Comparison of ENCODE assay signal across 8 cellular contexts in genomic region chr14:81534510-81535074, GRCh38. TPM values are rescaled to one million over a fixed set of nuclear protein-coding genes. Genes with fewer than 3 reads are reported as not detected.
A peak's percentile ranks its signal among the peaks of the same experiment; 100 is the strongest.
DNase-seq lines count a peak whose midpoint lies in the region; ATAC-seq and TF ChIP-seq lines count a peak whose summit lies in the region.

No MANE protein-coding gene starts in this region.

- peak overlapping the region; percentile 11 for H3K4me2 ChIP-seq in fibroblast of lung (ENCODE audit: extremely low read depth, insufficient read depth, low read length)

- H3K9me3 ChIP-seq in Panc1 (ENCODE audit: control insufficient read depth, insufficient read depth, low read depth, low read length) (no peaks in the 10 kb centered on the region), fibroblast of lung (ENCODE audit: control insufficient read depth, insufficient read depth, low read depth, low read length) (no peaks in the 10 kb centered on the region), spleen (peaks cover 0 to 12% (median 0%) of the 10 kb centered on the region in 8 donors)

- peaks cover 3% of the 10 kb centered on the region for H3K27me3 Mint-ChIP-seq in activated CD4-positive, alpha-beta memory T cell treated with anti-CD3 and anti-CD28 coated beads for 36 hours
- H3K27me3 Mint-ChIP-seq in activated CD4-positive, alpha-beta memory T cell treated with anti-CD3 and anti-CD28 coated beads, Interleukin-2, amount 10 ng/mL, durations not matched to agents 7 days and 5 days, result peaks cover 4% of the 10 kb centered on the region

- H2AFZ ChIP-seq in fibroblast of lung (ENCODE audit: low read length), result peak overlapping the region; percentile 85

- peaks cover 7% of the 10 kb centered on the region for H3K9me3 Mint-ChIP-seq in activated CD4-positive, alpha-beta memory T cell treated with anti-CD3 and anti-CD28 coated beads for 36 hours
- H3K9me3 Mint-ChIP-seq in activated CD4-positive, alpha-beta memory T cell treated with anti-CD3 and anti-CD28 coated beads, Interleukin-2, amount 10 ng/mL, durations not matched to agents 7 days and 5 days, result no peaks in the 10 kb centered on the region

- H3K36me3 Mint-ChIP-seq in activated CD4-positive, alpha-beta memory T cell treated with anti-CD3 and anti-CD28 coated beads for 36 hours, result peaks cover 3% of the 10 kb centered on the region
- peaks cover 12% of the 10 kb centered on the region for H3K36me3 Mint-ChIP-seq in activated CD4-positive, alpha-beta memory T cell treated with anti-CD3 and anti-CD28 coated beads, Interleukin-2, amount 10 ng/mL, durations not matched to agents 7 days and 5 days (ENCODE audit: low read depth)

- intact Hi-C loops in activated CD4-positive, alpha-beta memory T cell treated with anti-CD3 and anti-CD28 coated beads for 36 hours (cut with micrococcal nuclease), result loop anchor here (1.0 to 5.0 kb wide), 4 partner anchors 16 to 592 kb away; partner anchors contain the start of gene CEP128
- intact Hi-C loops in Panc1 (cut with micrococcal nuclease; ENCODE audit: unreplicated experiment), result no loop called here
- intact Hi-C loops in spleen (cut with DNase I; ENCODE audit: low total_unique reads), result no loop called here

- H3K4me3 ChIP-seq in Panc1 (ENCODE audit: low read depth in 2 of 2, low read length in 2 of 2) (peak overlapping the region; percentile 44 to 93), fibroblast of lung (replicated peaks in 1 of 4; ENCODE audit: control extremely low read depth in 1 of 4, insufficient read depth in 1 of 4, low read depth in 3 of 4, low read length in 4 of 4) (peak overlapping the region in 1 of 4 experiments; percentile 4), spleen (peak overlapping the region in 2 of 8 donors; percentile 93 to 98), foreskin fibroblast (ENCODE audit: low read depth in 1 of 2, low read length in 2 of 2) (no peak overlapping the region)

- no peak overlapping the region for H3K9ac ChIP-seq in fibroblast of lung (ENCODE audit: insufficient read depth, low read length)

- ATAC-seq in Panc1, result no peak
- ATAC-seq in HG03460 (IDR thresholded peaks at IDR 0.05; ENCODE audit: unreplicated experiment), result no peak

- POLR2A ChIA-PET in activated CD4-positive, alpha-beta memory T cell treated with anti-CD3 and anti-CD28 coated beads for 36 hours (lab: Charles Lee), result no interaction called here
- POLR2A ChIA-PET in activated CD4-positive, alpha-beta memory T cell treated with anti-CD3 and anti-CD28 coated beads, Interleukin-2, amount 10 ng/mL, durations not matched to agents 7 days and 5 days (lab: Charles Lee), result interaction anchor here (0.7 to 2.1 kb wide), 4 partner anchors 17 to 733 kb away, joined by 3 to 12 read pairs (median 7); partner anchors contain the start of gene GTF2A1
- POLR2A ChIA-PET in Panc1 (lab: Charles Lee), result no interaction called here

- no peak for TF ChIP-seq POLR2A in spleen (IDR thresholded peaks at IDR 0.05)

- no TSS peak for BruUV-seq in Panc1 (replicated peaks; lab: Mats Ljungman, UMichigan)

- no peak for DNase-seq in activated CD4-positive, alpha-beta memory T cell treated with anti-CD3 and anti-CD28 coated beads for 36 hours
- DNase-seq in activated CD4-positive, alpha-beta memory T cell treated with anti-CD3 and anti-CD28 coated beads, Interleukin-2, amount 10 ng/mL, durations not matched to agents 7 days and 5 days, result no peak
- DNase-seq in Panc1 (ENCODE audit: low read depth, low spot score) (no peak), fibroblast of lung (ENCODE audit: low read depth in 2 of 2) (no peak), spleen (no peak), foreskin fibroblast (no peak), NCI-H2107 treated with DMSO at 0.1 percent for 48 hours (lab: John Stamatoyannopoulos, UW; ENCODE audit: unreplicated experiment) (no peak)

- peaks cover 32% of the 10 kb centered on the region for H3K79me2 ChIP-seq in fibroblast of lung (ENCODE audit: control insufficient read depth, insufficient read depth, low read length)

- peak overlapping the region; percentile 90 for H3K4me3 Mint-ChIP-seq in activated CD4-positive, alpha-beta memory T cell treated with anti-CD3 and anti-CD28 coated beads for 36 hours
- no peak overlapping the region for H3K4me3 Mint-ChIP-seq in activated CD4-positive, alpha-beta memory T cell treated with anti-CD3 and anti-CD28 coated beads, Interleukin-2, amount 10 ng/mL, durations not matched to agents 7 days and 5 days

- 92 to 95% (median 93%) methylated on average over 8 of the region's 8 CpGs for WGBS in spleen, 5 donors

- in situ Hi-C loops in Panc1 (cut with HindIII; ENCODE audit: low pct_unique_long_range_greater_than_20kb, low sequenced_read_pairs), result no loop called here

- H3K27ac ChIP-seq in Panc1 (ENCODE audit: low read length), result peak overlapping the region; percentile 74
- H3K27ac ChIP-seq in fibroblast of lung (ENCODE audit: insufficient read depth, low read length), result no peak overlapping the region
- peak overlapping the region in 5 of 8 donors; percentile 23 to 90 (median 55) for H3K27ac ChIP-seq in spleen

- H3K27me3 ChIP-seq in Panc1 (ENCODE audit: control insufficient read depth, insufficient read depth, low read length) (no peaks in the 10 kb centered on the region), fibroblast of lung (ENCODE audit: control insufficient read depth, insufficient read depth, low read length) (no peaks in the 10 kb centered on the region), spleen (replicated peaks in 1 of 7) (no peaks in the 10 kb centered on the region)

- peaks cover 5% of the 10 kb centered on the region; the same call in 1 of the 2 replicates for H3K4me1 ChIP-seq in Panc1 (ENCODE audit: control insufficient read depth, insufficient read depth, low read length)
- H3K4me1 ChIP-seq in fibroblast of lung (ENCODE audit: control insufficient read depth, extremely low read depth, insufficient read depth, low read length), result no peaks in the 10 kb centered on the region
- peaks cover 27 to 58% (median 54%) of the 10 kb centered on the region in 6 donors for H3K4me1 ChIP-seq in spleen

- H4K20me1 ChIP-seq in fibroblast of lung (ENCODE audit: control insufficient read depth, extremely low read depth, insufficient read depth, low read length), result no peaks in the 10 kb centered on the region

- TF ChIP-seq CTCF in Panc1 (IDR thresholded peaks at IDR 0.05) (no peak), fibroblast of lung (conservative IDR thresholded peaks at IDR 0.05 in 1 of 2, IDR thresholded peaks at IDR 0.05 in 1 of 2; ENCODE audit: low read depth in 1 of 2, low read length in 2 of 2) (no peak), spleen (IDR thresholded peaks at IDR 0.05 in 8 of 11, conservative IDR thresholded peaks at IDR 0.05 in 3 of 11) (no peak), foreskin fibroblast (IDR thresholded peaks at IDR 0.05; ENCODE audit: low read depth, low read length) (no peak)

- CTCF ChIA-PET in activated CD4-positive, alpha-beta memory T cell treated with anti-CD3 and anti-CD28 coated beads for 36 hours (lab: Charles Lee), result interaction anchor here (1.1 kb wide), 1 partner anchor 70 kb away, joined by 3 read pairs; no protein-coding TSS in a partner anchor
- CTCF ChIA-PET in activated CD4-positive, alpha-beta memory T cell treated with anti-CD3 and anti-CD28 coated beads, Interleukin-2, amount 10 ng/mL, durations not matched to agents 7 days and 5 days (lab: Charles Lee), result no interaction called here
- CTCF ChIA-PET in Panc1 (lab: Charles Lee), result no interaction called here

- H3K27ac Mint-ChIP-seq in activated CD4-positive, alpha-beta memory T cell treated with anti-CD3 and anti-CD28 coated beads for 36 hours, result peak overlapping the region; percentile 51
- H3K27ac Mint-ChIP-seq in activated CD4-positive, alpha-beta memory T cell treated with anti-CD3 and anti-CD28 coated beads, Interleukin-2, amount 10 ng/mL, durations not matched to agents 7 days and 5 days, result no peak overlapping the region

- peaks cover 52% of the 10 kb centered on the region for H3K4me1 Mint-ChIP-seq in activated CD4-positive, alpha-beta memory T cell treated with anti-CD3 and anti-CD28 coated beads for 36 hours (ENCODE audit: low read depth)
- H3K4me1 Mint-ChIP-seq in activated CD4-positive, alpha-beta memory T cell treated with anti-CD3 and anti-CD28 coated beads, Interleukin-2, amount 10 ng/mL, durations not matched to agents 7 days and 5 days, result peaks cover 44% of the 10 kb centered on the region

- peaks cover 4% of the 10 kb centered on the region; the same call in 1 of the 2 replicates for H3K36me3 ChIP-seq in Panc1 (ENCODE audit: control insufficient read depth, insufficient read depth, low read length)
- no peaks in the 10 kb centered on the region for H3K36me3 ChIP-seq in fibroblast of lung (ENCODE audit: control insufficient read depth, insufficient read depth, low read length)
- peaks cover 0 to 16% (median 0%) of the 10 kb centered on the region in 6 donors for H3K36me3 ChIP-seq in spleen

RNA-seq across cellular contexts. Expression of gene SEL1L, which starts 0.9 kb away (rescaled TPM):
- total RNA-seq in activated CD4-positive, alpha-beta memory T cell treated with anti-CD3 and anti-CD28 coated beads for 36 hours, result 10 to 100 TPM; 49.0 to 50.2 TPM
- 10 to 100 TPM; 65.9 to 67.6 TPM for total RNA-seq in activated CD4-positive, alpha-beta memory T cell treated with anti-CD3 and anti-CD28 coated beads, Interleukin-2, amount 10 ng/mL, durations not matched to agents 7 days and 5 days
- 53.7 TPM for total RNA-seq in Panc1 (2021; ENCODE audit: unreplicated experiment)
- polyA plus RNA-seq in Panc1 (2012; ENCODE audit: insufficient read length), result 28.8 TPM
- total RNA-seq in fibroblast of lung, result 143 and 151 TPM in 2 replicates
- polyA plus RNA-seq in fibroblast of lung, result 27.5 and 39.3 TPM in 2 replicates
- polyA plus RNA-seq in fibroblast of lung (2012), result 39.0 and 61.1 TPM in 2 replicates
- 23.1 and 50.5 TPM in 2 replicates for polyA minus RNA-seq in fibroblast of lung (ENCODE audit: low replicate concordance)
- 100 to 1,000 TPM in 2 of 7 donors, 10 to 100 TPM in 5; 65.3 to 118 (median 95.1) TPM for total RNA-seq in spleen
- polyA plus RNA-seq in spleen, result 1 to 10 TPM; 7.1 to 9.6 (median 7.7) TPM

Comparison
In these comparisons a context has a peak if more than half of its experiments do, and no peak if none do; other contexts are left out.
1. H3K4me3 ChIP-seq: peak in Panc1 (2 of 2); none in foreskin fibroblast (0 of 2).